ENCODE assay signal across 25 cellular contexts in genomic region chr2:113872201-113872600, GRCh38. TPM values are rescaled to one million over a fixed set of nuclear protein-coding genes. Genes with fewer than 3 reads are reported as not detected.
DNase-seq lines count a peak whose midpoint lies in the region; ATAC-seq and TF ChIP-seq lines count a peak whose summit lies in the region.
"Had no signal": no experiment of that assay in that cellular context is flagged by ENCODE, and none has a peak within 500 bp of the region (broad histone marks: within the 10 kb centered on the region; RNA-seq: fewer than 3 reads in every experiment).

No MANE protein-coding gene starts in this region.

- CTCF ChIA-PET in CD8-positive, alpha-beta memory T cell (lab: Charles Lee): no interaction called here

- H3K9me3 ChIP-seq in CD8-positive, alpha-beta memory T cell (ENCODE audit: low read length): no peaks in the 10 kb centered on the region
- H3K9me3 ChIP-seq: colonic mucosa, left ventricle myocardium inferior, mucosa of descending colon, neutrophil, tibial artery had no signal

- POLR2A ChIA-PET in CD8-positive, alpha-beta memory T cell (lab: Charles Lee): no interaction called here

- H3K4me1 Mint-ChIP-seq in CD8-positive, alpha-beta memory T cell: peaks cover 10 to 20% (median 14%) of the 10 kb centered on the region in 3 donors
- H3K4me1 Mint-ChIP-seq: brain had no signal

- H3K27ac ChIP-seq in CD8-positive, alpha-beta memory T cell (ENCODE audit: low read depth, low read length): no peak overlapping the region
- H3K27ac ChIP-seq: colonic mucosa, left ventricle myocardium inferior, neutrophil, tibial artery had no signal

- ATAC-seq in SK-N-SH treated with all-trans-retinoic acid at 6 μM for 48 hours: peak; percentile 88
- no peak for ATAC-seq in GM18519 (IDR thresholded peaks at IDR 0.05; ENCODE audit: low FRiP score, unreplicated experiment)
- ATAC-seq: activated CD8-positive, alpha-beta T cell treated with anti-CD3 and anti-CD28 coated beads, Interleukin-2, amount 10 ng/mL, durations not matched to agents 7 days and 5 days; mucosa of descending colon; PC-3 had no signal

- no peaks in the 10 kb centered on the region for H3K36me3 ChIP-seq in CD8-positive, alpha-beta memory T cell (ENCODE audit: insufficient read depth, low read length)
- H3K36me3 ChIP-seq: colonic mucosa, left ventricle myocardium inferior, neutrophil, tibial artery had no signal

- no peak overlapping the region for H3K4me3 Mint-ChIP-seq in CD8-positive, alpha-beta memory T cell
- H3K4me3 Mint-ChIP-seq: activated CD8-positive, alpha-beta T cell treated with anti-CD3 and anti-CD28 coated beads, Interleukin-2, amount 10 ng/mL, durations not matched to agents 7 days and 5 days; activated naive CD4-positive, alpha-beta T cell treated with anti-CD3 and anti-CD28 coated beads, Interleukin-2, amount 10 ng/mL, durations not matched to agents 7 days and 5 days; activated T-cell treated with anti-CD3 and anti-CD28 coated beads, Interleukin-2, amount 50 U/mL, for 24 hours; brain; T-helper 2 cell treated with Interferon-gamma antibody and Interleukin-4, amounts not matched to agents 5 μg/mL and 100 μg/mL, for 36 hours had no signal

- no peaks in the 10 kb centered on the region for H3K36me3 Mint-ChIP-seq in CD8-positive, alpha-beta memory T cell
- H3K36me3 Mint-ChIP-seq: brain had no signal

- H3K9me3 Mint-ChIP-seq in CD8-positive, alpha-beta memory T cell: no peaks in the 10 kb centered on the region
- H3K9me3 Mint-ChIP-seq: activated naive CD4-positive, alpha-beta T cell treated with anti-CD3 and anti-CD28 coated beads, Interleukin-2, amount 10 ng/mL, durations not matched to agents 7 days and 5 days; activated T-cell treated with anti-CD3 and anti-CD28 coated beads, Interleukin-2, amount 50 U/mL, for 24 hours; brain; T-helper 2 cell treated with Interferon-gamma antibody and Interleukin-4, amounts not matched to agents 5 μg/mL and 100 μg/mL, for 36 hours had no signal

- H3K4me3 ChIP-seq in fibroblast of pulmonary artery (replicated peaks; ENCODE audit: low read depth, low read length): no peak overlapping the region
- H3K4me3 ChIP-seq in skeletal muscle cell (ENCODE audit: low read depth, low read length): no peak overlapping the region
- H3K4me3 ChIP-seq in CD8-positive, alpha-beta memory T cell (ENCODE audit: low read length): no peak overlapping the region
- H3K4me3 ChIP-seq: colonic mucosa, left ventricle myocardium inferior, mucosa of descending colon, tibial artery had no signal

- H3K27me3 Mint-ChIP-seq in CD8-positive, alpha-beta memory T cell: peaks cover 0 to 2% of the 10 kb centered on the region in 2 donors
- H3K27me3 Mint-ChIP-seq: activated T-cell treated with anti-CD3 and anti-CD28 coated beads, Interleukin-2, amount 50 U/mL, for 24 hours had no signal

- TF ChIP-seq CTCF in fibroblast of pulmonary artery (IDR thresholded peaks at IDR 0.05; ENCODE audit: low read length, missing control alignments): no peak

- peak; percentile 68 for DNase-seq in GM03348 (ENCODE audit: low spot score)
- peak; percentile 34 for DNase-seq in fibroblast of pulmonary artery (ENCODE audit: low read depth)
- peak; percentile 20 for DNase-seq in skeletal muscle cell (ENCODE audit: low read depth)
- no peak for DNase-seq in stimulated activated CD4-positive, alpha-beta T cell treated with anti-CD3 and anti-CD28 coated beads, Interleukin-15, amount 100 ng/mL, for 24 hours
- no peak for DNase-seq in CD8-positive, alpha-beta memory T cell
- no peak for DNase-seq in SW480 (ENCODE audit: low spot score)
- DNase-seq: activated CD8-positive, alpha-beta T cell treated with anti-CD3 and anti-CD28 coated beads, Interleukin-2, amount 10 ng/mL, durations not matched to agents 7 days and 5 days; activated naive CD4-positive, alpha-beta T cell treated with anti-CD3 and anti-CD28 coated beads, Interleukin-2, amount 10 ng/mL, durations not matched to agents 7 days and 5 days; activated T-cell treated with anti-CD3 and anti-CD28 coated beads, Interleukin-2, amount 50 U/mL, for 24 hours; AML-193; colonic mucosa; H7; left ventricle myocardium inferior; mucosa of descending colon; NCI-H146; NCI-H2171 treated with DMSO at 0.1 percent for 48 hours; NCI-H748 treated with DMSO at 0.1 percent for 48 hours; PC-3; stimulated activated naive CD4-positive, alpha-beta T cell; tibial artery had no signal

- H3K27me3 ChIP-seq in CD8-positive, alpha-beta memory T cell (ENCODE audit: insufficient read depth, low read length, poor library complexity, severe bottlenecking): no peaks in the 10 kb centered on the region
- H3K27me3 ChIP-seq: colonic mucosa, neutrophil, tibial artery had no signal

- H3K4me1 ChIP-seq in CD8-positive, alpha-beta memory T cell (ENCODE audit: insufficient read depth, low read length): peaks cover 12% of the 10 kb centered on the region
- H3K4me1 ChIP-seq: left ventricle myocardium inferior, tibial artery had no signal

- H3K27ac Mint-ChIP-seq in CD8-positive, alpha-beta memory T cell: no peak overlapping the region
- H3K27ac Mint-ChIP-seq: activated CD8-positive, alpha-beta T cell treated with anti-CD3 and anti-CD28 coated beads, Interleukin-2, amount 10 ng/mL, durations not matched to agents 7 days and 5 days; activated naive CD4-positive, alpha-beta T cell treated with anti-CD3 and anti-CD28 coated beads, Interleukin-2, amount 10 ng/mL, durations not matched to agents 7 days and 5 days; activated T-cell treated with anti-CD3 and anti-CD28 coated beads, Interleukin-2, amount 50 U/mL, for 24 hours; brain; T-helper 2 cell treated with Interferon-gamma antibody and Interleukin-4, amounts not matched to agents 5 μg/mL and 100 μg/mL, for 36 hours had no signal

TF ChIP-seq in SK-N-SH treated with all-trans-retinoic acid at 6 μM for 48 hours, 23 proteins besides CTCF, POLR2A, EP300 and RAD21 (continues in another document):
- no peak for TF ChIP-seq OSR1 (CRISPR knock-in tag; IDR thresholded peaks at IDR 0.05)
- TF ChIP-seq CSRNP3 (CRISPR knock-in tag; IDR thresholded peaks at IDR 0.05): no peak
- no peak for TF ChIP-seq BACH2 (CRISPR knock-in tag; IDR thresholded peaks at IDR 0.05; ENCODE audit: borderline replicate concordance)
- no peak for TF ChIP-seq SNAI2 (CRISPR knock-in tag; IDR thresholded peaks at IDR 0.05)
- no peak for TF ChIP-seq POU6F1 (CRISPR knock-in tag; IDR thresholded peaks at IDR 0.05; ENCODE audit: borderline replicate concordance, low read depth)
- TF ChIP-seq CSDC2 (CRISPR knock-in tag; IDR thresholded peaks at IDR 0.05): no peak
- TF ChIP-seq ZNF565 (CRISPR knock-in tag; conservative IDR thresholded peaks at IDR 0.05; ENCODE audit: low read depth): no peak
- TF ChIP-seq PPARA (CRISPR knock-in tag; IDR thresholded peaks at IDR 0.05; ENCODE audit: borderline replicate concordance): no peak
- no peak for TF ChIP-seq TSHZ2 (CRISPR knock-in tag; IDR thresholded peaks at IDR 0.05)
- TF ChIP-seq ZFP30 (CRISPR knock-in tag; IDR thresholded peaks at IDR 0.05): no peak
- no peak for TF ChIP-seq ZNF70 (CRISPR knock-in tag; IDR thresholded peaks at IDR 0.05)
- no peak for TF ChIP-seq ESRRG (CRISPR knock-in tag; IDR thresholded peaks at IDR 0.05)

RNA-seq across cellular contexts. Expression of gene ACTR3, which starts 17.7 kb away (rescaled TPM):
- 100 to 1,000 TPM; 512 to 532 TPM for total RNA-seq in CD8-positive, alpha-beta memory T cell
- 478 TPM for polyA plus RNA-seq in CD8-positive, alpha-beta memory T cell

Comparison
In these comparisons a context has a peak if more than half of its experiments do, and no peak if none do; other contexts are left out.
1. DNase-seq: peak in GM03348 (single experiment), fibroblast of pulmonary artery (single experiment) and skeletal muscle cell (single experiment); none in stimulated activated CD4-positive, alpha-beta T cell treated with anti-CD3 and anti-CD28 coated beads, Interleukin-15, amount 100 ng/mL, for 24 hours (single experiment), CD8-positive, alpha-beta memory T cell (0 of 5) and SW480 (single experiment).